1 cellular context compared by ENCODE assay signal in the genomic region with DNA sequence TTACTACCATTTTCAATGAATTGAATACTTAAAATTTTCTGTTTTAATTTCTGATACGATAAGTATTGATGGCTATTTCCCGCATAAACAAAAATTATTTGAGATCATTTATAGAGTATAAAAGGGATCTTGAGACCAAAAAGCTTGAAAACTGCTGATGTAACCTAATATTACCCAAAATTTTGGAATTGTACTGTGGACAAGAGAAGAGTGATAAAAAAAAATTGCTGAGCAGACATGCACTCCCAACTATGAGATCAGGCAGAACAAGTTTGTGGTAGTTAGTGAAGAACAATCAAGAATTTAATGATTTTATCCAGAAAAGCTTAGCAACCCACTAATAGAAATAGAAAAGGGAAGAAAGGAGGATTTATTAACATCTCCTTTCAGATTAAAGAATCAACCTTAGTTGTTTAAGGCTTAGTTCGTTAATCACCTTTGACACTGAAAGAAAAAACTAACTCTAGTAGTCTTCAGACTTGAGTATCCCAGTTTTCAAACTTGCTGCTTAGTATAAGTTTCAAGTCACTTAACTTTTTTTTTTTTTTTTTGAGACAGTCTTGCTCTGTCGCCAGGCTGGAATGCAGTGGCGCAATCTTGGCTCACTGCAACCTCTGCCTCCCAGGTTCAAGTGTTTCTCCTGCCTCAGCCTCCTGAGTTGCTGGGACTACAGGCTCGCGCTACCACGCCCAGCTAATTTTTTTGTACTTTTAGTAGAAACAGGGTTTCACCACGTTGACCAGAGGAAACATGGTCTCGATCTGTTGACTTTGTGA.
TF ChIP-seq lines count a peak whose summit lies in the region.

No MANE protein-coding gene starts in this region.

TF ChIP-seq in IMR-90, 13 proteins besides CTCF, POLR2A, EP300 and RAD21:
- TF ChIP-seq MAFK (IDR thresholded peaks at IDR 0.05; ENCODE audit: low read depth, low read length) (peak; percentile 41; the same call in 1 of the 2 replicates), CEBPB (IDR thresholded peaks at IDR 0.05; ENCODE audit: low read depth, low read length) (peak; percentile 60; the same call in 1 of the 2 replicates), MAZ (IDR thresholded peaks at IDR 0.05; ENCODE audit: borderline replicate concordance, low read depth, low read length) (no peak)
